8 cellular contexts compared by ENCODE assay signal in the genomic region with DNA sequence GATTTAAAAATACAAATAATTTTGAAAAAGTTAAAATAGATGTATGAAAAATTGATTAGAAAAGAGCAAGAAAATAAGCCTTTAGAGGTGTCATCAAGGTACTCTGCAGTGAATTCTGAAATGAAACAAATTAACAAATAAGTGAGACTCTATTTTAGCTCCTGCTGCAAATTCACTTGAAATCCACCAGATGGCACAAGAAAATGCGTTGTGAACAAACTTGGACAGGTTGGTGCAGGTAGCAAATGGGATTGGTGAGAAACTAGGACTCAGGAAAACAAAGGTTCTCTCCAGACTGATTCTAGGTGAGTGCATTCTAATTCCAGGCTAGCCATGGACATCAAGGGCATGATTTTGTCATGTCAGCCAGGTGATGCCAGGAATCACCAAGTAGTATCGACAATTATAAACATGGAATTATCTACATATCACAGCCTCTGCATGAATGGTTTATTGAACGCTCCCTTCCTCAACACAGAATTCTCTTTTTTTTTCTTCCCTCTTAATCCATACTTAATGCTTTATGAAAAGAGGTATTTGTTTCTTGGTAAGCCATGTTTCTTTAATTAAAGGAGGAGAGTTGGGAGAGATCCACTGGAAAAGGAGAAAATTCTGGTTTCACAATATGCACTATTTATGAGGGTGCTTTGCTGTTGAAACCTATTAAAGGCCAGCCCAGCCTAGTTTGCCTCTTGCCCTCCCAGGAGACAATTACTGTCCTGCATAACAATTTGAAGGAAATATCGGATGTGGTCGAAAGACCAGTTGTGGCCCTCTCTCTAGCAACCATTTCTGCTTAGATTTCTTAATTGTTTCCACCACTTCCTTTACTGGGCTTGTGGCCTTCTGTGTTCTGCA.
A peak's percentile ranks its signal among the peaks of the same experiment; 100 is the strongest.
DNase-seq lines count a peak whose midpoint lies in the region; ATAC-seq and TF ChIP-seq lines count a peak whose summit lies in the region.

No MANE protein-coding gene starts in this region.

- DNase-seq in DMS153 treated with DMSO at 0.1 percent for 48 hours (lab: John Stamatoyannopoulos, UW; ENCODE audit: unreplicated experiment), result peak; percentile 2
- DNase-seq in SKM-1 treated with dmso at 0.1 percent for 144 hours (lab: John Stamatoyannopoulos, UW; ENCODE audit: unreplicated experiment), result peak; percentile 89
- no peak for DNase-seq in heart left ventricle
- no peak for DNase-seq in KG1 (lab: John Stamatoyannopoulos, UW)

- peaks cover 0 to 5% (median 0%) of the 10 kb centered on the region in 9 donors for H3K27me3 ChIP-seq in heart left ventricle

- peak; percentile 12 to 48 (median 36) for TF ChIP-seq CTCF in heart left ventricle (IDR thresholded peaks at IDR 0.05)

- ATAC-seq in HG02885 (IDR thresholded peaks at IDR 0.05; ENCODE audit: poor library complexity, unreplicated experiment), result peak; percentile 63
- ATAC-seq in heart left ventricle, result peak in 3 of 4 donors; percentile 28 to 68 (median 43)
- ATAC-seq in stimulated activated memory B cell treated with anti-CD40 and anti-IgM and Interleukin-4, amounts not matched to agents 10 μg/mL and 1 μg/mL and 100 μg/mL, for 72 hours, result no peak
- no peak for ATAC-seq in GM19328 (IDR thresholded peaks at IDR 0.05; ENCODE audit: unreplicated experiment)
- no peak for ATAC-seq in HG02588 (IDR thresholded peaks at IDR 0.05; ENCODE audit: unreplicated experiment)

- WGBS in heart left ventricle, 4 donors, result 58 to 62% (median 59%) methylated on average over 5 of the region's 5 CpGs

- H3K4me3 ChIP-seq in heart left ventricle, result no peak overlapping the region

- no peak for TF ChIP-seq POLR2A in heart left ventricle (IDR thresholded peaks at IDR 0.05)

- peak overlapping the region in 2 of 12 donors; percentile 28 to 56 for H3K27ac ChIP-seq in heart left ventricle

- no peaks in the 10 kb centered on the region for H3K9me3 Mint-ChIP-seq in stimulated activated memory B cell treated with anti-CD40 and anti-IgM and Interleukin-4, amounts not matched to agents 10 μg/mL and 1 μg/mL and 100 μg/mL, for 72 hours

- peak overlapping the region; percentile 36 for H3K27ac Mint-ChIP-seq in stimulated activated memory B cell treated with anti-CD40 and anti-IgM and Interleukin-4, amounts not matched to agents 10 μg/mL and 1 μg/mL and 100 μg/mL, for 72 hours

- no peaks in the 10 kb centered on the region for H3K9me3 ChIP-seq in heart left ventricle

- peaks cover 14% of the 10 kb centered on the region for H3K4me1 Mint-ChIP-seq in stimulated activated memory B cell treated with anti-CD40 and anti-IgM and Interleukin-4, amounts not matched to agents 10 μg/mL and 1 μg/mL and 100 μg/mL, for 72 hours

- H3K4me1 ChIP-seq in heart left ventricle, result peaks cover 0 to 20% (median 0%) of the 10 kb centered on the region in 12 donors

- H3K36me3 ChIP-seq in heart left ventricle, result no peaks in the 10 kb centered on the region

- no peaks in the 10 kb centered on the region for H3K36me3 Mint-ChIP-seq in stimulated activated memory B cell treated with anti-CD40 and anti-IgM and Interleukin-4, amounts not matched to agents 10 μg/mL and 1 μg/mL and 100 μg/mL, for 72 hours

- H3K27me3 Mint-ChIP-seq in stimulated activated memory B cell treated with anti-CD40 and anti-IgM and Interleukin-4, amounts not matched to agents 10 μg/mL and 1 μg/mL and 100 μg/mL, for 72 hours, result no peaks in the 10 kb centered on the region

- intact Hi-C loops in heart left ventricle (cut with DNase I), result loop anchor here in 1 of 10 donors (5.0 kb wide), 1 partner anchor 665 kb away; no protein-coding TSS in a partner anchor

- H3K4me3 Mint-ChIP-seq in stimulated activated memory B cell treated with anti-CD40 and anti-IgM and Interleukin-4, amounts not matched to agents 10 μg/mL and 1 μg/mL and 100 μg/mL, for 72 hours, result no peak overlapping the region

Comparison
In these comparisons a context has a peak if more than half of its experiments do, and no peak if none do; other contexts are left out.
1. DNase-seq: peak in DMS153 treated with DMSO at 0.1 percent for 48 hours (single experiment) and SKM-1 treated with dmso at 0.1 percent for 144 hours (single experiment); none in heart left ventricle (0 of 5) and KG1 (single experiment).
2. ATAC-seq: peak in HG02885 (single experiment) and heart left ventricle (3 of 4); none in stimulated activated memory B cell treated with anti-CD40 and anti-IgM and Interleukin-4, amounts not matched to agents 10 μg/mL and 1 μg/mL and 100 μg/mL, for 72 hours (single experiment), GM19328 (single experiment) and HG02588 (single experiment).